In the genomic region with DNA sequence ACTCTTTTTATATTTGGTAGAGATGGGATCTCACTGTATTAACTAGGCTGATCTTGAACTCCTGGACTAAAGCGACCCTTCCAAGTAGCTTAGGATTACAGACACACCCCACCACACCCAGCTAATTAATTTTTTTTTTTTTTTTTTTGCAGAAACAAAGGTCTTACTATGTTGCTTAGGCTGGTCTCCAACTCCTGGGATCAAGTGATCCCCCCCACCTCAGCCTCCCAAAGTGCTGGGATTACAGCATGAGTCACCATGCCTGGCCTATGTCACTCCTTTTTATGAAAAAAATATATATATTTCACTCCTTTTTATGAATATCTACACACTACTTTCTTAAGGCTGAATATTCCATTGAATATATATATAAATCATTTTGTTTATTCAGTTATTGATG, we compare ENCODE assay signal across 32 cellular contexts.
"Had no signal": no experiment of that assay in that cellular context is flagged by ENCODE, and none has a peak within 500 bp of the region (broad histone marks: within the 10 kb centered on the region; RNA-seq: fewer than 3 reads in every experiment).

No MANE protein-coding gene starts in this region.

- H3K27ac ChIP-seq: ascending aorta, cardiac muscle cell, PC-9, VCaP had no signal

- DNase-seq: activated B cell treated with CpG ODN at 0.5 μM for 24 hours; activated CD4-positive, alpha-beta memory T cell treated with anti-CD3 and anti-CD28 coated beads, Interleukin-2, amount 10 ng/mL, durations not matched to agents 7 days and 5 days; activated CD4-positive, alpha-beta T cell treated with anti-CD3 and anti-CD28 coated beads for 4 hours; activated CD4-positive, alpha-beta T cell treated with anti-CD3 and anti-CD28 coated beads, Interleukin-2, amount 50 U/mL, for 1 hour; activated CD4-positive, CD25-positive, alpha-beta regulatory T cell treated with anti-CD3 and anti-CD28 coated beads, Interleukin-2, amount 50 U/mL, for 72 hours; activated CD8-positive, alpha-beta memory T cell treated with anti-CD3 and anti-CD28 coated beads for 24 hours; activated CD8-positive, alpha-beta memory T cell treated with anti-CD3 and anti-CD28 coated beads, Interleukin-2, amount 10 ng/mL, durations not matched to agents 7 days and 5 days; activated CD8-positive, alpha-beta memory T cell treated with anti-CD3 and anti-CD28 coated beads, Interleukin-2, amount 50 U/mL, for 48 hours; activated effector memory CD4-positive, alpha-beta T cell treated with Interleukin-2 at 50 U/mL for 16 hours; activated naive CD4-positive, alpha-beta T cell treated with anti-CD3 and anti-CD28 coated beads, Interleukin-2, amount 50 U/mL, for 16 hours; activated naive CD8-positive, alpha-beta T cell treated with anti-CD3 and anti-CD28 coated beads for 36 hours; activated T-cell treated with anti-CD3 and anti-CD28 coated beads, Interleukin-2, amount 50 U/mL, for 48 hours; amniotic stem cell; NCI-H1105; NCI-H1417 treated with DMSO at 0.1 percent for 48 hours; NCI-H187 treated with DMSO at 0.1 percent for 48 hours; NCI-H2081; NCI-H2171 treated with DMSO at 0.1 percent for 48 hours; NCI-H2227 treated with DMSO at 0.1 percent for 48 hours; NCI-H446; NCI-H510A treated with DMSO at 0.1 percent for 48 hours; NCI-H526 treated with DMSO at 0.1 percent for 48 hours; NK-92 treated with Interleukin-12 subunit alpha and Interleukin-12 subunit beta, amount 100 ng/mL, for 24 hours; PC-9; Right ventricle myocardium superior; SW 1271; T-helper 1 cell; T-helper 2 cell; T-helper 9 cell had no signal

- H3K36me3 ChIP-seq: ascending aorta, cardiac muscle cell had no signal

- H3K27me3 ChIP-seq: ascending aorta, cardiac muscle cell had no signal

- H3K4me3 ChIP-seq: ascending aorta, cardiac muscle cell, PC-9 had no signal

- H3K9me3 ChIP-seq: ascending aorta had no signal

- ATAC-seq: activated CD8-positive, alpha-beta memory T cell treated with anti-CD3 and anti-CD28 coated beads, Interleukin-2, amount 10 ng/mL, durations not matched to agents 7 days and 5 days had no signal
